ENCODE assay signal across 9 cellular contexts in genomic region chr14:102949062-102949800, GRCh38. TPM values are rescaled to one million over a fixed set of nuclear protein-coding genes. Genes with fewer than 3 reads are reported as not detected.
DNase-seq lines count a peak whose midpoint lies in the region; ATAC-seq and TF ChIP-seq lines count a peak whose summit lies in the region.
"Had no signal": no experiment of that assay in that cellular context is flagged by ENCODE, and none has a peak within 500 bp of the region (broad histone marks: within the 10 kb centered on the region; RNA-seq: fewer than 3 reads in every experiment).

No MANE protein-coding gene starts in this region.

- intact Hi-C loops in dorsolateral prefrontal cortex (cut with DNase I) = no loop called here

- H3K27ac ChIP-seq in dorsolateral prefrontal cortex (peak overlapping the region in 58 of 59 donors; percentile 59 to 95 (median 88)), SJCRH30 (no peak overlapping the region)
- H3K27ac ChIP-seq: neutrophil had no signal

- ATAC-seq in GM19397 (IDR thresholded peaks at IDR 0.05; ENCODE audit: unreplicated experiment) (peak; percentile 72), GM18873 (IDR thresholded peaks at IDR 0.05; ENCODE audit: low FRiP score, unreplicated experiment) (no peak)
- peak; percentile 75 for ATAC-seq in stimulated activated naive CD8-positive, alpha-beta T cell treated with anti-CD3 and anti-CD28 coated beads, Interleukin-15, Interleukin-2, amounts not matched to agents 100 U/mL and 50 U/mL, for 24 hours

- H3K9me3 ChIP-seq in SJCRH30 (replicated peaks) = no peaks in the 10 kb centered on the region
- H3K9me3 ChIP-seq: neutrophil had no signal

- H3K36me3 ChIP-seq in SJCRH30 = peaks cover 29% of the 10 kb centered on the region; the same call in 1 of the 2 replicates
- H3K36me3 ChIP-seq: neutrophil had no signal

- DNase-seq in AG10803 (ENCODE audit: low read depth) (peak; percentile 81), OCI-M1 (lab: John Stamatoyannopoulos, UW) (peak; percentile 7), dorsolateral prefrontal cortex (peak in 1 of 10 donors; percentile 46), SJCRH30 (no peak), OCI-M2 (lab: John Stamatoyannopoulos, UW; ENCODE audit: unreplicated experiment) (no peak)
- DNase-seq in stimulated activated naive CD8-positive, alpha-beta T cell treated with anti-CD3 and anti-CD28 coated beads, Interleukin-15, Interleukin-2, amounts not matched to agents 100 U/mL and 50 U/mL, for 24 hours = peak; percentile 35

- H3K27me3 ChIP-seq in dorsolateral prefrontal cortex (no peaks in the 10 kb centered on the region), SJCRH30 (no peaks in the 10 kb centered on the region)
- H3K27me3 ChIP-seq: neutrophil had no signal

- TF ChIP-seq CTCF in AG10803 (conservative IDR thresholded peaks at IDR 0.05; ENCODE audit: low read length) = no peak
- no peak for TF ChIP-seq CTCF in dorsolateral prefrontal cortex (IDR thresholded peaks at IDR 0.05 in 54 of 56, conservative IDR thresholded peaks at IDR 0.05 in 2 of 56; ENCODE audit: low read depth in 1 of 56, partially characterized antibody in 56 of 56)

- peaks cover 20% of the 10 kb centered on the region for H3K4me1 ChIP-seq in SJCRH30

- H3K4me3 ChIP-seq in AG10803 (ENCODE audit: low read length) = no peak overlapping the region
- H3K4me3 ChIP-seq in dorsolateral prefrontal cortex = peak overlapping the region in 1 of 59 donors; percentile 16
- no peak overlapping the region for H3K4me3 ChIP-seq in SJCRH30

RNA-seq across cellular contexts. Expression of gene AMN, which starts 26.8 kb away (rescaled TPM):
- total RNA-seq in dorsolateral prefrontal cortex = 1 to 10 TPM in 21 of 120 experiments, under 1 TPM in 75, not detected in 24; 0.18 to 3.8 (median 0.56) TPM
- not detected in 2 replicates for total RNA-seq in SJCRH30 (2014; rRNA removed; shearing (Covaris generic))

Comparison
In these comparisons a context has a peak if more than half of its experiments do, and no peak if none do; other contexts are left out.
1. DNase-seq: peak in AG10803 (single experiment), OCI-M1 (single experiment) and stimulated activated naive CD8-positive, alpha-beta T cell treated with anti-CD3 and anti-CD28 coated beads, Interleukin-15, Interleukin-2, amounts not matched to agents 100 U/mL and 50 U/mL, for 24 hours (single experiment); none in SJCRH30 (0 of 2) and OCI-M2 (single experiment).